Comparison of ENCODE assay signal across 1 cellular context in genomic region chr4:143337600-143338287, GRCh38.
TF ChIP-seq lines count a peak whose summit lies in the region.

No MANE protein-coding gene starts in this region.

TF ChIP-seq in GM12878, 131 proteins besides CTCF, POLR2A, EP300 and RAD21 (continued from another document):
- TF ChIP-seq USF2 (IDR thresholded peaks at IDR 0.05; ENCODE audit: borderline replicate concordance, low read depth, low read length), result no peak
- no peak for TF ChIP-seq PML (IDR thresholded peaks at IDR 0.05; ENCODE audit: low read length)
- TF ChIP-seq PKNOX1 (IDR thresholded peaks at IDR 0.05), result no peak
- no peak for TF ChIP-seq CBX3 (IDR thresholded peaks at IDR 0.05; ENCODE audit: borderline replicate concordance, low read depth)
- 0 out of 2 replicates have a peak, but pooled peaks have one; percentile 23 for TF ChIP-seq NKRF (conservative IDR thresholded peaks at IDR 0.05)
- TF ChIP-seq BCLAF1 (IDR thresholded peaks at IDR 0.05), result no peak
- TF ChIP-seq ZBTB33 (IDR thresholded peaks at IDR 0.05), result no peak
